Comparison of ENCODE assay signal across 13 cellular contexts in the genomic region with DNA sequence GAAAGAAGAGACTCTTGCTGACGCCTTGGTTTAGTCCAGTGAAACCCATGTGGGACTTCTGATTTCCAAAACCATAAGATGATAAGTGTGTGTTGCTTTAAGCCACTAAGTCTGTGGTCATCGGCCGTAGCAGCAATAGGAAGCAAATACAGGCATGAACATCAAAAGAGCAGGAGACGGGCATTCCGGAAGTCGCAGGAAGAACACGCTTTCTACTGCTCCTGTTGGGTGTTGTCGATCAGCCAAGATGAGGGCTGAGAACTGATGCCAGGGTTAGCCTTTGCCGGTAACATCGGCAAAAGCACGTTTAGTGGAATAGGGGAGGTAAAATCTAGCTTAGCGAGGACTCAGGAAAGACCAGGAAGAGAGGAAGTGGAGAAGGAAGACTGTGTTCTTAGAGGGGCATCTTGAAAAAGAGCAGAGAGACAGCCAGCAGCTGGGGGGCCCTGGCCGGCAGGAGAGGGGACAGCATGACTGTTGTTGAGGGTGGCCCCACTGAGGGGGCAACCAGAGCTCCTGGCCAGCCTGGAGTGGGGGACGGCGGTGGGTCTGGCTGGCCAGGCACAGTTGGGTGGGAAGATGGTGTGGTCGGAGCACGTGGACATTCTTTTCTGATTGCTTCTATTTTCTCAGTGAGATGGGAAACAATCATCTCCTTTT.
DNase-seq lines count a peak whose midpoint lies in the region; ATAC-seq and TF ChIP-seq lines count a peak whose summit lies in the region.
"Had no signal": no experiment of that assay in that cellular context is flagged by ENCODE, and none has a peak within 500 bp of the region (broad histone marks: within the 10 kb centered on the region; RNA-seq: fewer than 3 reads in every experiment).

No MANE protein-coding gene starts in this region.

- H3K36me3 Mint-ChIP-seq in HFFc6 (ENCODE audit: low read depth), result peaks cover 16% of the 10 kb centered on the region
- H3K36me3 Mint-ChIP-seq in activated CD4-positive, alpha-beta memory T cell treated with anti-CD3 and anti-CD28 coated beads, Interleukin-2, amount 10 ng/mL, durations not matched to agents 7 days and 5 days (ENCODE audit: low read depth), result no peaks in the 10 kb centered on the region

- H3F3A ChIP-seq in smooth muscle cell (ENCODE audit: low read depth), result no peaks in the 10 kb centered on the region

- CTCF ChIA-PET in activated CD4-positive, alpha-beta memory T cell treated with anti-CD3 and anti-CD28 coated beads, Interleukin-2, amount 10 ng/mL, durations not matched to agents 7 days and 5 days (lab: Charles Lee), result no interaction called here

- H3K27ac ChIP-seq in lower lobe of right lung, result peak overlapping the region; percentile 62
- peak overlapping the region; percentile 14 for H3K27ac ChIP-seq in smooth muscle cell (ENCODE audit: low read depth)
- H3K27ac ChIP-seq: psoas muscle had no signal

- no peaks in the 10 kb centered on the region for H3K79me2 ChIP-seq in smooth muscle cell (ENCODE audit: low read depth)

- no peak for TF ChIP-seq CTCF in HFFc6 (IDR thresholded peaks at IDR 0.05)
- TF ChIP-seq CTCF in lower lobe of right lung (IDR thresholded peaks at IDR 0.05), result no peak
- TF ChIP-seq CTCF in smooth muscle cell (IDR thresholded peaks at IDR 0.05; ENCODE audit: borderline replicate concordance, insufficient read depth, poor library complexity, severe bottlenecking), result no peak

- H3K9me3 ChIP-seq in lower lobe of right lung (no peaks in the 10 kb centered on the region), smooth muscle cell (replicated peaks; ENCODE audit: low read depth) (no peaks in the 10 kb centered on the region)
- H3K9me3 ChIP-seq: psoas muscle had no signal

- no peak overlapping the region for H3K4me3 ChIP-seq in lower lobe of right lung
- no peak overlapping the region for H3K4me3 ChIP-seq in smooth muscle cell
- H3K4me3 ChIP-seq: psoas muscle had no signal

- H3K27me3 ChIP-seq in lower lobe of right lung (ENCODE audit: low read depth), result no peaks in the 10 kb centered on the region
- no peaks in the 10 kb centered on the region for H3K27me3 ChIP-seq in smooth muscle cell (ENCODE audit: low read depth)

- no peak overlapping the region for H3K9ac ChIP-seq in smooth muscle cell (ENCODE audit: low read depth)

- intact Hi-C loops in lower lobe of right lung (cut with DNase I), result no loop called here

- peaks cover 36% of the 10 kb centered on the region for H3K4me1 Mint-ChIP-seq in HFFc6 (ENCODE audit: low read depth)
- peaks cover 23% of the 10 kb centered on the region for H3K4me1 Mint-ChIP-seq in activated CD4-positive, alpha-beta memory T cell treated with anti-CD3 and anti-CD28 coated beads, Interleukin-2, amount 10 ng/mL, durations not matched to agents 7 days and 5 days

- H3K4me1 ChIP-seq in lower lobe of right lung (peaks cover 14% of the 10 kb centered on the region), smooth muscle cell (ENCODE audit: low read depth) (peaks cover 3% of the 10 kb centered on the region)
- H3K4me1 ChIP-seq: psoas muscle had no signal

- POLR2A ChIA-PET in activated CD4-positive, alpha-beta memory T cell treated with anti-CD3 and anti-CD28 coated beads, Interleukin-2, amount 10 ng/mL, durations not matched to agents 7 days and 5 days (lab: Charles Lee), result no interaction called here

- DNase-seq in HFFc6, result no peak
- peak; percentile 8 for DNase-seq in activated CD4-positive, alpha-beta memory T cell treated with anti-CD3 and anti-CD28 coated beads, Interleukin-2, amount 10 ng/mL, durations not matched to agents 7 days and 5 days
- peak; percentile 38 for DNase-seq in lower lobe of right lung
- DNase-seq in smooth muscle cell (lab: John Stamatoyannopoulos, UW; ENCODE audit: unreplicated experiment), result no peak
- no peak for DNase-seq in activated CD8-positive, alpha-beta memory T cell treated with anti-CD3 and anti-CD28 coated beads, Interleukin-2, amount 50 U/mL, for 48 hours
- no peak for DNase-seq in NCI-H146 (lab: John Stamatoyannopoulos, UW)
- DNase-seq: NCI-H1694; NCI-H510A; stimulated activated CD4-positive, alpha-beta T cell treated with anti-CD3 and anti-CD28 coated beads, Interleukin-4, amount 100 ng/mL, for 1 hour; stimulated activated naive CD4-positive, alpha-beta T cell had no signal

- peaks cover 14% of the 10 kb centered on the region for H3K9me3 Mint-ChIP-seq in HFFc6
- H3K9me3 Mint-ChIP-seq in activated CD4-positive, alpha-beta memory T cell treated with anti-CD3 and anti-CD28 coated beads, Interleukin-2, amount 10 ng/mL, durations not matched to agents 7 days and 5 days, result peaks cover 10% of the 10 kb centered on the region

- peak overlapping the region; percentile 24 for H2AFZ ChIP-seq in smooth muscle cell (ENCODE audit: low read depth)

- no peak overlapping the region for H3K4me2 ChIP-seq in smooth muscle cell

- no peaks in the 10 kb centered on the region for H3K36me3 ChIP-seq in lower lobe of right lung
- no peaks in the 10 kb centered on the region for H3K36me3 ChIP-seq in smooth muscle cell (ENCODE audit: low read depth)

- H3K27ac Mint-ChIP-seq in HFFc6, result peak overlapping the region; percentile 79
- H3K27ac Mint-ChIP-seq in activated CD4-positive, alpha-beta memory T cell treated with anti-CD3 and anti-CD28 coated beads, Interleukin-2, amount 10 ng/mL, durations not matched to agents 7 days and 5 days, result no peak overlapping the region
- H3K27ac Mint-ChIP-seq: activated CD8-positive, alpha-beta memory T cell treated with anti-CD3 and anti-CD28 coated beads, Interleukin-2, amount 10 ng/mL, durations not matched to agents 7 days and 5 days had no signal

- no peak overlapping the region for H3K4me3 Mint-ChIP-seq in HFFc6
- H3K4me3 Mint-ChIP-seq in activated CD4-positive, alpha-beta memory T cell treated with anti-CD3 and anti-CD28 coated beads, Interleukin-2, amount 10 ng/mL, durations not matched to agents 7 days and 5 days, result no peak overlapping the region
- H3K4me3 Mint-ChIP-seq: activated CD8-positive, alpha-beta memory T cell treated with anti-CD3 and anti-CD28 coated beads, Interleukin-2, amount 10 ng/mL, durations not matched to agents 7 days and 5 days had no signal

- ATAC-seq in lower lobe of right lung (peak in 1 of 2 donors; percentile 1), HG02973 (IDR thresholded peaks at IDR 0.05; ENCODE audit: unreplicated experiment) (no peak)
- ATAC-seq: activated CD8-positive, alpha-beta memory T cell treated with anti-CD3 and anti-CD28 coated beads, Interleukin-2, amount 10 ng/mL, durations not matched to agents 7 days and 5 days had no signal

- WGBS in smooth muscle cell (ENCODE audit: low lambda C conversion rate), result 79% methylated on average over 17 of the region's 17 CpGs

- H3K27me3 Mint-ChIP-seq in HFFc6 (ENCODE audit: insufficient read depth), result peaks cover 4% of the 10 kb centered on the region
- peaks cover 7% of the 10 kb centered on the region for H3K27me3 Mint-ChIP-seq in activated CD4-positive, alpha-beta memory T cell treated with anti-CD3 and anti-CD28 coated beads, Interleukin-2, amount 10 ng/mL, durations not matched to agents 7 days and 5 days

- H4K20me1 ChIP-seq in smooth muscle cell (ENCODE audit: low read depth), result no peaks in the 10 kb centered on the region

Comparison
In these comparisons a context has a peak if more than half of its experiments do, and no peak if none do; other contexts are left out.
1. DNase-seq: peak in activated CD4-positive, alpha-beta memory T cell treated with anti-CD3 and anti-CD28 coated beads, Interleukin-2, amount 10 ng/mL, durations not matched to agents 7 days and 5 days (single experiment) and lower lobe of right lung (single experiment); none in HFFc6 (single experiment), smooth muscle cell (single experiment), activated CD8-positive, alpha-beta memory T cell treated with anti-CD3 and anti-CD28 coated beads, Interleukin-2, amount 50 U/mL, for 48 hours (single experiment) and NCI-H146 (single experiment).